13 cellular contexts compared by ENCODE assay signal in genomic region chr4:147118523-147118922, GRCh38.
DNase-seq lines count a peak whose midpoint lies in the region; ATAC-seq and TF ChIP-seq lines count a peak whose summit lies in the region.
"Had no signal": no experiment of that assay in that cellular context is flagged by ENCODE, and none has a peak within 500 bp of the region (broad histone marks: within the 10 kb centered on the region; RNA-seq: fewer than 3 reads in every experiment).

No MANE protein-coding gene starts in this region.

- H3K9me3 Mint-ChIP-seq in endothelial cell (ENCODE audit: unreplicated experiment): peaks cover 6% of the 10 kb centered on the region

- H3K36me3 ChIP-seq in osteoblast (ENCODE audit: insufficient read depth, low read length): no peaks in the 10 kb centered on the region
- H3K36me3 ChIP-seq: brain microvascular endothelial cell, esophagus muscularis mucosa, Peyer's patch had no signal

- H3K27me3 Mint-ChIP-seq in endothelial cell (ENCODE audit: unreplicated experiment): no peaks in the 10 kb centered on the region
- H3K27me3 Mint-ChIP-seq: type B pancreatic cell had no signal

- H3K4me1 Mint-ChIP-seq in endothelial cell (ENCODE audit: unreplicated experiment): no peaks in the 10 kb centered on the region

- peaks cover 6% of the 10 kb centered on the region for H3K36me3 Mint-ChIP-seq in endothelial cell (ENCODE audit: low read depth, unreplicated experiment)
- H3K36me3 Mint-ChIP-seq: type B pancreatic cell had no signal

- no peaks in the 10 kb centered on the region for H3K9me3 ChIP-seq in osteoblast (ENCODE audit: low read depth, low read length)

- ATAC-seq in HG03565 (IDR thresholded peaks at IDR 0.05; ENCODE audit: unreplicated experiment): peak; percentile 83
- ATAC-seq in GM21515 (IDR thresholded peaks at IDR 0.05; ENCODE audit: unreplicated experiment): no peak

- DNase-seq in EH (ENCODE audit: low read depth) (peak; percentile 60), fibroblast of pulmonary artery (ENCODE audit: low read depth) (peak; percentile 77), osteoblast (ENCODE audit: insufficient read length, low spot score, missing footprints) (peak; percentile 66), posterior vena cava (ENCODE audit: low spot score) (no peak), endothelial cell (ENCODE audit: low spot score) (no peak), SHP77 (lab: John Stamatoyannopoulos, UW) (no peak)
- DNase-seq: brain microvascular endothelial cell, Peyer's patch had no signal

- no peaks in the 10 kb centered on the region for H3K4me1 ChIP-seq in osteoblast (ENCODE audit: insufficient read depth, low read length)
- H3K4me1 ChIP-seq: Peyer's patch had no signal

- H3K27ac ChIP-seq in osteoblast (ENCODE audit: low read depth, low read length): no peak overlapping the region
- H3K27ac ChIP-seq: brain microvascular endothelial cell, parathyroid adenoma, Peyer's patch had no signal

- H3K4me3 ChIP-seq in fibroblast of pulmonary artery (replicated peaks; ENCODE audit: low read depth, low read length) (no peak overlapping the region), osteoblast (ENCODE audit: insufficient read depth, low read length) (no peak overlapping the region)
- H3K4me3 ChIP-seq: esophagus muscularis mucosa, Peyer's patch had no signal

- H4K20me1 ChIP-seq in osteoblast (ENCODE audit: insufficient read depth, low read length): no peaks in the 10 kb centered on the region

- no peak overlapping the region for H3K4me2 ChIP-seq in osteoblast (ENCODE audit: insufficient read depth, low read length)

- H3K4me3 Mint-ChIP-seq in endothelial cell (ENCODE audit: unreplicated experiment): no peak overlapping the region
- H3K4me3 Mint-ChIP-seq: type B pancreatic cell had no signal

- no peak overlapping the region for H3K27ac Mint-ChIP-seq in endothelial cell (ENCODE audit: unreplicated experiment)
- H3K27ac Mint-ChIP-seq: type B pancreatic cell had no signal

- no peak for TF ChIP-seq CTCF in fibroblast of pulmonary artery (IDR thresholded peaks at IDR 0.05; ENCODE audit: low read length, missing control alignments)
- no peak for TF ChIP-seq CTCF in osteoblast (IDR thresholded peaks at IDR 0.05; ENCODE audit: extremely low read depth, low read depth, low read length)
- no peak for TF ChIP-seq CTCF in endothelial cell (IDR thresholded peaks at IDR 0.05; ENCODE audit: unreplicated experiment)

- no peaks in the 10 kb centered on the region for H3K27me3 ChIP-seq in osteoblast (ENCODE audit: insufficient read depth, low read length)
- H3K27me3 ChIP-seq: brain microvascular endothelial cell, esophagus muscularis mucosa, Peyer's patch had no signal

- no peak overlapping the region for H2AFZ ChIP-seq in osteoblast (ENCODE audit: low read length)
- H2AFZ ChIP-seq: parathyroid adenoma had no signal

- no peaks in the 10 kb centered on the region for H3K79me2 ChIP-seq in osteoblast (ENCODE audit: insufficient read depth, low read length)
- H3K79me2 ChIP-seq: parathyroid adenoma had no signal

- intact Hi-C loops in posterior vena cava (cut with DNase I): loop anchor here in 1 of 2 donors (10.0 kb wide), 1 partner anchor 466 kb away; no protein-coding TSS in a partner anchor

Comparison
In these comparisons a context has a peak if more than half of its experiments do, and no peak if none do; other contexts are left out.
1. DNase-seq: peak in EH (single experiment), fibroblast of pulmonary artery (single experiment) and osteoblast (single experiment); none in posterior vena cava (single experiment), endothelial cell (single experiment) and SHP77 (0 of 2).